ENCODE assay signal across 17 cellular contexts in genomic region chr16:55058576-55058975, GRCh38.
DNase-seq lines count a peak whose midpoint lies in the region; ATAC-seq and TF ChIP-seq lines count a peak whose summit lies in the region.
"Had no signal": no experiment of that assay in that cellular context is flagged by ENCODE, and none has a peak within 500 bp of the region (broad histone marks: within the 10 kb centered on the region; RNA-seq: fewer than 3 reads in every experiment).

No MANE protein-coding gene starts in this region.

- no peak overlapping the region for H3K4me3 ChIP-seq in right cardiac atrium (ENCODE audit: low read length)
- H3K4me3 ChIP-seq in sigmoid colon = no peak overlapping the region
- H3K4me3 ChIP-seq in upper lobe of right lung = no peak overlapping the region
- no peak overlapping the region for H3K4me3 ChIP-seq in SJCRH30
- H3K4me3 ChIP-seq: A549; BLaER1 treated with 17β-estradiol and CSF1 and Interleukin-3, amounts not matched to agents 10 nM and 100 nM had no signal

- WGBS in right cardiac atrium = 89% methylated on average over 4 of the region's 4 CpGs
- 69 to 86% methylated on average over 4 of the region's 4 CpGs for WGBS in sigmoid colon, 2 donors

- TF ChIP-seq POLR2A in sigmoid colon (IDR thresholded peaks at IDR 0.05) = no peak

- H3K36me3 ChIP-seq in sigmoid colon = no peaks in the 10 kb centered on the region
- no peaks in the 10 kb centered on the region for H3K36me3 ChIP-seq in upper lobe of right lung
- H3K36me3 ChIP-seq in SJCRH30 = no peaks in the 10 kb centered on the region
- H3K36me3 ChIP-seq: BLaER1 treated with 17β-estradiol and CSF1 and Interleukin-3, amounts not matched to agents 10 nM and 100 nM had no signal

- H3K9me3 ChIP-seq in right cardiac atrium (ENCODE audit: control insufficient read depth, low read length) (peaks cover 2% of the 10 kb centered on the region), sigmoid colon (no peaks in the 10 kb centered on the region), upper lobe of right lung (no peaks in the 10 kb centered on the region), SJCRH30 (replicated peaks) (no peaks in the 10 kb centered on the region)
- H3K9me3 ChIP-seq: A549, Caco-2 had no signal

- intact Hi-C loops in cardiac septum (cut with DNase I) = no loop called here
- intact Hi-C loops in right cardiac atrium (cut with DNase I) = no loop called here
- intact Hi-C loops in sigmoid colon (cut with DNase I) = no loop called here
- intact Hi-C loops in upper lobe of right lung (cut with DNase I) = no loop called here

- ATAC-seq in right cardiac atrium (no peak), upper lobe of right lung (no peak)
- ATAC-seq: A549; CD8-positive, alpha-beta T cell had no signal

- H3K4me1 ChIP-seq in right cardiac atrium (ENCODE audit: control insufficient read depth, insufficient read depth, low read length) = no peaks in the 10 kb centered on the region
- peaks cover 0 to 9% (median 0%) of the 10 kb centered on the region in 4 donors for H3K4me1 ChIP-seq in sigmoid colon
- H3K4me1 ChIP-seq in upper lobe of right lung = no peaks in the 10 kb centered on the region
- H3K4me1 ChIP-seq in SJCRH30 = no peaks in the 10 kb centered on the region
- H3K4me1 ChIP-seq: A549, Caco-2 had no signal

- no peak for TF ChIP-seq CTCF in sigmoid colon (IDR thresholded peaks at IDR 0.05)
- TF ChIP-seq CTCF in upper lobe of right lung (IDR thresholded peaks at IDR 0.05) = no peak

- no peak for TF ChIP-seq EP300 in sigmoid colon (IDR thresholded peaks at IDR 0.05)

- peak; percentile 49 for DNase-seq in cardiac septum (ENCODE audit: low spot score)
- no peak for DNase-seq in right cardiac atrium
- DNase-seq in sigmoid colon = peak; percentile 22
- peak; percentile 33 for DNase-seq in upper lobe of right lung
- DNase-seq in SJCRH30 = no peak
- DNase-seq in activated CD4-positive, alpha-beta T cell treated with anti-CD3 and anti-CD28 coated beads for 4 hours = no peak
- DNase-seq: AML-193; Calu3; CD4-positive, alpha-beta T cell; CD8-positive, alpha-beta T cell; DMS79 treated with DMSO at 0.1 percent for 48 hours; GF-D8 had no signal

- H3K27me3 ChIP-seq in right cardiac atrium (ENCODE audit: control insufficient read depth, insufficient read depth) = no peaks in the 10 kb centered on the region
- peaks cover 0 to 55% (median 16%) of the 10 kb centered on the region in 3 donors for H3K27me3 ChIP-seq in sigmoid colon
- H3K27me3 ChIP-seq in upper lobe of right lung = peaks cover 43% of the 10 kb centered on the region
- H3K27me3 ChIP-seq in SJCRH30 = peaks cover 13% of the 10 kb centered on the region; the same call in 1 of the 2 replicates

- no peak overlapping the region for H3K27ac ChIP-seq in right cardiac atrium (ENCODE audit: low read length)
- H3K27ac ChIP-seq in sigmoid colon = no peak overlapping the region
- no peak overlapping the region for H3K27ac ChIP-seq in upper lobe of right lung
- H3K27ac ChIP-seq in SJCRH30 = no peak overlapping the region
- H3K27ac ChIP-seq: 22Rv1; A549; BLaER1 treated with 17β-estradiol and CSF1 and Interleukin-3, amounts not matched to agents 10 nM and 100 nM; C4-2B had no signal

Comparison
In these comparisons a context has a peak if more than half of its experiments do, and no peak if none do; other contexts are left out.
1. DNase-seq: peak in cardiac septum (single experiment), sigmoid colon (single experiment) and upper lobe of right lung (single experiment); none in right cardiac atrium (0 of 3), SJCRH30 (0 of 2) and activated CD4-positive, alpha-beta T cell treated with anti-CD3 and anti-CD28 coated beads for 4 hours (0 of 2).